Comparison of ENCODE assay signal across 8 cellular contexts in the genomic region with DNA sequence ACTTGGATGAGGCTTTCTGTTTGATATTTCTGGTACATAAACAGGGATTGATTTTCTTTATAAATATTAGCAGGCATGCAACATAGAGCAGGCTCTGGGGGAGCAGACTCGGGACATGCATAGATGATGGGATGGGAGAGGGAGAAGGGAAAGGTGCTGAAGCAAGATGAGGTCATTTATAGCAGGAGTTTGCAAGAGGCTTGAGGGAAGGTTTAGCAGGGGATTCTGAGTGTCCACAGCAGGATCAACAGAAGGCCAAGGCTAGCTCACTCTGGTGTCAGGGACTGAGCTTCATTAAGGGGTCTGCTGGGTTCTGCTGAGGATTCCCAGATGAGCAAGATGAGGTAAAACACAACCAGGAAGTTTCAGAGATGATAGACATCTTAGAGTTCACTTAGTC.
"Had no signal": no experiment of that assay in that cellular context is flagged by ENCODE, and none has a peak within 500 bp of the region (broad histone marks: within the 10 kb centered on the region; RNA-seq: fewer than 3 reads in every experiment).

No MANE protein-coding gene starts in this region.

- H3K4me1 ChIP-seq: HAP-1 had no signal

- H3K4me2 ChIP-seq: GM23338 had no signal

- H3K27ac ChIP-seq: GM23248 had no signal

- H3K4me3 ChIP-seq: GM23248, GM23338, HAP-1 had no signal

- DNase-seq: GM23248, GOT3, H7, H9, HCEC 1CT, HFFc6 had no signal

- H3K36me3 ChIP-seq: HAP-1 had no signal

- H2AFZ ChIP-seq: GM23248, GM23338 had no signal

- H3K9ac ChIP-seq: GM23248 had no signal

- H3K9me3 ChIP-seq: HAP-1 had no signal
